Comparison of ENCODE assay signal across 1 cellular context in genomic region chr7:151028948-151029501, GRCh38.
TF ChIP-seq lines count a peak whose summit lies in the region.

No MANE protein-coding gene starts in this region.

TF ChIP-seq in HEK293, 187 proteins besides CTCF, POLR2A, EP300 and RAD21 (continued from another document):
- 0 out of 2 replicates have a peak, but pooled peaks have one; percentile 3 for TF ChIP-seq ZBTB11 (tag by site-specific recombination; conservative IDR thresholded peaks at IDR 0.05; ENCODE audit: low read depth)
- no peak for TF ChIP-seq ZNF473 (tag by site-specific recombination; IDR thresholded peaks at IDR 0.05)
- TF ChIP-seq ZFP69B (tag by site-specific recombination; IDR thresholded peaks at IDR 0.05): no peak
- TF ChIP-seq ZNF555 (tag by site-specific recombination; conservative IDR thresholded peaks at IDR 0.05): no peak
- TF ChIP-seq ZNF664 (tag by site-specific recombination; IDR thresholded peaks at IDR 0.05): no peak
- TF ChIP-seq ZNF530 (tag by site-specific recombination; IDR thresholded peaks at IDR 0.05; ENCODE audit: low read depth): no peak
- no peak for TF ChIP-seq ZNF404 (tag by site-specific recombination; IDR thresholded peaks at IDR 0.05)
- no peak for TF ChIP-seq ZNF10 (tag by site-specific recombination; IDR thresholded peaks at IDR 0.05)
- 0 out of 2 replicates have a peak, but pooled peaks have one; percentile 2 for TF ChIP-seq KLF1 (tag by site-specific recombination; IDR thresholded peaks at IDR 0.05)
